In the genomic region with DNA sequence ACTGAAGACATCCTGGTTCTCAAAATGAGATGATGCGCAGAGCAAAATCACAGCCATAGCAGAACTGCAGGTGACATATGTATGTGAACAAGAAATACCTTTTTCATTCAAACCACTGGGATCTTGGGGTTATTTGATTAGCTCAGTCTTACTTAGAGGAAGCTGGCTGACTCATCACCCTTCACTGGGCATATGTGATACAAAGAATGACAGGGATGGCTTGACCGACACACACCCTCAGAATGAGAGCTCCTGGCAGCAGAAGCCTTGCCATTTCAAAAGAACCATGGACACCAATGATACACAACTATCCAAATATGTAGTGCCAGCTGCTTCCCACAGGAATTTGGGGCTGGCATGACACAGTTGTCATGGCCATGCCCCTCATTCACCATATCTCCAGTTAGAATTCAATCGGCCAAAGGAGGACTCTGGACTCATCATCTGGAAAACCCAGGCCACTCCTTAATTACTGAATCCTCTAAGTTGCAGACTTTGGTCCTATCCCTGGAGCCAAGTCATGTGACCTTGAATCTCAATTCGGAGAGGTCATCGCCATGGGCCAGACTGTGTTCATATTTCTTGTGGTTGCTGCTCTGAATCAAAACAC, we compare ENCODE assay signal across 16 cellular contexts.
DNase-seq lines count a peak whose midpoint lies in the region; ATAC-seq and TF ChIP-seq lines count a peak whose summit lies in the region.
"Had no signal": no experiment of that assay in that cellular context is flagged by ENCODE, and none has a peak within 500 bp of the region (broad histone marks: within the 10 kb centered on the region; RNA-seq: fewer than 3 reads in every experiment).

No MANE protein-coding gene starts in this region.

- TF ChIP-seq CTCF in astrocyte of the spinal cord (IDR thresholded peaks at IDR 0.05; ENCODE audit: low read depth, low read length) (no peak), gastrocnemius medialis (IDR thresholded peaks at IDR 0.05 in 4 of 5, conservative IDR thresholded peaks at IDR 0.05 in 1 of 5) (no peak)

- no peak overlapping the region for H3K27ac ChIP-seq in gastrocnemius medialis
- H3K27ac ChIP-seq: foreskin keratinocyte, neutrophil had no signal

- no peaks in the 10 kb centered on the region for H3K4me1 ChIP-seq in gastrocnemius medialis
- H3K4me1 ChIP-seq: foreskin keratinocyte had no signal

- H3K36me3 ChIP-seq in gastrocnemius medialis, result no peaks in the 10 kb centered on the region
- H3K36me3 ChIP-seq: neutrophil had no signal

- H3K9me3 ChIP-seq in gastrocnemius medialis, result no peaks in the 10 kb centered on the region
- H3K9me3 ChIP-seq: neutrophil had no signal

- in situ Hi-C loops in astrocyte of the spinal cord (cut with HindIII; ENCODE audit: low sequenced_read_pairs), result no loop called here
- in situ Hi-C loops in gastrocnemius medialis (cut with MboI; ENCODE audit: low sequenced_read_pairs in 4 of 4), result no loop called here

- ATAC-seq in left lobe of liver, result peak; percentile 46
- no peak for ATAC-seq in HG03280 (IDR thresholded peaks at IDR 0.05; ENCODE audit: unreplicated experiment)
- ATAC-seq in gastrocnemius medialis, result no peak
- ATAC-seq in GM19023 (IDR thresholded peaks at IDR 0.05; ENCODE audit: unreplicated experiment), result no peak
- ATAC-seq: foreskin keratinocyte; HCT116; Panc1; stimulated activated memory B cell treated with anti-CD40 and anti-IgM and Interleukin-4, amounts not matched to agents 10 μg/mL and 1 μg/mL and 100 μg/mL, for 72 hours had no signal

- DNase-seq in Daoy (ENCODE audit: low read depth), result peak; percentile 19
- DNase-seq in LoVo (ENCODE audit: low spot score), result peak; percentile 1
- peak; percentile 11 for DNase-seq in astrocyte of the spinal cord (ENCODE audit: low read depth, low spot score)
- no peak for DNase-seq in left lobe of liver (ENCODE audit: low spot score)
- no peak for DNase-seq in gastrocnemius medialis
- DNase-seq in ecto neural progenitor cell (ENCODE audit: low spot score), result no peak
- DNase-seq: activated B cell treated with CpG ODN at 0.5 μM for 24 hours, activated gamma-delta T cell treated with Interleukin-2 at 50 U/mL for 16 hours, NCI-H526 treated with DMSO at 0.1 percent for 48 hours had no signal

- H3K4me3 ChIP-seq in astrocyte of the spinal cord (ENCODE audit: low read depth, low read length), result no peak overlapping the region
- H3K4me3 ChIP-seq in gastrocnemius medialis, result no peak overlapping the region

- intact Hi-C loops in gastrocnemius medialis (cut with DNase I; ENCODE audit: low total_unique reads), result no loop called here

- H3K27me3 ChIP-seq in gastrocnemius medialis, result no peaks in the 10 kb centered on the region
- H3K27me3 ChIP-seq: foreskin keratinocyte, neutrophil had no signal

- TF ChIP-seq POLR2A in gastrocnemius medialis (IDR thresholded peaks at IDR 0.05), result no peak

Comparison
In these comparisons a context has a peak if more than half of its experiments do, and no peak if none do; other contexts are left out.
1. DNase-seq: peak in Daoy (single experiment), LoVo (single experiment) and astrocyte of the spinal cord (single experiment); none in left lobe of liver (single experiment), gastrocnemius medialis (0 of 2) and ecto neural progenitor cell (single experiment).